13 cellular contexts compared by ENCODE assay signal in genomic region chr11:125408281-125408680, GRCh38.
"Had no signal": no experiment of that assay in that cellular context is flagged by ENCODE, and none has a peak within 500 bp of the region (broad histone marks: within the 10 kb centered on the region; RNA-seq: fewer than 3 reads in every experiment).

No MANE protein-coding gene starts in this region.

- H3K27me3 ChIP-seq: pancreas, SJSA1 had no signal

- H3K9me3 ChIP-seq: esophagus muscularis mucosa, pancreas, SJSA1 had no signal

- FAIRE-seq: bronchial epithelial cell, pancreas had no signal

- DNase-seq: activated CD4-positive, alpha-beta T cell treated with anti-CD3 and anti-CD28 coated beads, Interleukin-2, amount 50 U/mL, for 4 hours; activated CD4-positive, CD25-positive, alpha-beta regulatory T cell treated with anti-CD3 and anti-CD28 coated beads, Interleukin-2, amount 50 U/mL, for 72 hours; activated gamma-delta T cell; activated naive CD8-positive, alpha-beta T cell treated with anti-CD3 and anti-CD28 coated beads for 36 hours; activated T-cell treated with anti-CD3 and anti-CD28 coated beads, Interleukin-2, amount 50 U/mL, for 1 hour; foreskin fibroblast; stimulated activated CD4-positive, alpha-beta T cell treated with anti-CD3 and anti-CD28 coated beads, Interleukin-12 subunit alpha, Interleukin-12 subunit beta, amount 100 ng/mL, for 4 hours; stimulated activated naive CD4-positive, alpha-beta T cell treated with Interleukin-2 at 50 U/mL for 16 hours; T-helper 9 cell had no signal

- H3K4me3 ChIP-seq: esophagus muscularis mucosa, pancreas, SJSA1 had no signal

- H3K27ac ChIP-seq: esophagus muscularis mucosa, pancreas, SJSA1 had no signal

- H3K36me3 ChIP-seq: pancreas, SJSA1 had no signal

- H3K4me1 ChIP-seq: pancreas, SJSA1 had no signal

- ATAC-seq: pancreas had no signal
